In genomic region chr11:12862761-12863469, GRCh38 we compare ENCODE assay signal across 11 cellular contexts.
DNase-seq lines count a peak whose midpoint lies in the region; ATAC-seq and TF ChIP-seq lines count a peak whose summit lies in the region.
"Had no signal": no experiment of that assay in that cellular context is flagged by ENCODE, and none has a peak within 500 bp of the region (broad histone marks: within the 10 kb centered on the region; RNA-seq: fewer than 3 reads in every experiment).

No MANE protein-coding gene starts in this region.

- intact Hi-C loops in uterus (cut with DNase I; ENCODE audit: low total_unique reads), result no loop called here

- H3K9me3 ChIP-seq in ectodermal cell (ENCODE audit: control insufficient read depth, low read length) (no peaks in the 10 kb centered on the region), uterus (no peaks in the 10 kb centered on the region)
- no peaks in the 10 kb centered on the region for H3K9me3 ChIP-seq in effector memory CD4-positive, alpha-beta T cell (ENCODE audit: control insufficient read depth, low read length)
- H3K9me3 ChIP-seq: BLaER1, upper lobe of left lung had no signal

- H3K4me1 ChIP-seq in ectodermal cell (ENCODE audit: control insufficient read depth, insufficient read depth, low read length) (peaks cover 61% of the 10 kb centered on the region), uterus (no peaks in the 10 kb centered on the region)
- no peaks in the 10 kb centered on the region for H3K4me1 ChIP-seq in effector memory CD4-positive, alpha-beta T cell (ENCODE audit: control insufficient read depth, insufficient read depth, low read length, poor library complexity, severe bottlenecking)
- H3K4me1 ChIP-seq: BLaER1 had no signal

- ATAC-seq in GM19455 (IDR thresholded peaks at IDR 0.05; ENCODE audit: unreplicated experiment), result no peak

- no peak for TF ChIP-seq POLR2A in uterus (IDR thresholded peaks at IDR 0.05)

- H3K27ac ChIP-seq in ectodermal cell (ENCODE audit: insufficient read depth, low read depth, low read length, poor library complexity, severe bottlenecking) (peak overlapping the region; percentile 97), uterus (peak overlapping the region; percentile 76 to 80)
- no peak overlapping the region for H3K27ac ChIP-seq in effector memory CD4-positive, alpha-beta T cell (ENCODE audit: insufficient read depth, low read length, poor library complexity, severe bottlenecking)
- H3K27ac ChIP-seq: BLaER1, KMS-11 had no signal

- TF ChIP-seq CTCF in uterus (IDR thresholded peaks at IDR 0.05), result no peak

- H3K27me3 ChIP-seq in ectodermal cell (ENCODE audit: control insufficient read depth, insufficient read depth, low read length, poor library complexity, severe bottlenecking) (no peaks in the 10 kb centered on the region), uterus (no peaks in the 10 kb centered on the region)
- no peaks in the 10 kb centered on the region for H3K27me3 ChIP-seq in effector memory CD4-positive, alpha-beta T cell (replicated peaks; ENCODE audit: control insufficient read depth, insufficient read depth, low read length, poor library complexity, severe bottlenecking)
- H3K27me3 ChIP-seq: BLaER1, upper lobe of left lung had no signal

- DNase-seq in NCI-H748 (lab: John Stamatoyannopoulos, UW; ENCODE audit: unreplicated experiment), result peak; percentile 45
- no peak for DNase-seq in NCI-H748 treated with DMSO at 0.1 percent for 48 hours (lab: John Stamatoyannopoulos, UW)
- peak; percentile 61 for DNase-seq in medulla oblongata (ENCODE audit: extremely low spot score)
- DNase-seq in uterus, result peak; percentile 59 to 64
- DNase-seq in effector memory CD4-positive, alpha-beta T cell, result no peak
- no peak for DNase-seq in activated naive CD4-positive, alpha-beta T cell treated with anti-CD3 and anti-CD28 coated beads, Interleukin-2, amount 50 U/mL, for 16 hours

- H3K36me3 ChIP-seq in ectodermal cell (ENCODE audit: control insufficient read depth, insufficient read depth, low read length) (no peaks in the 10 kb centered on the region), uterus (no peaks in the 10 kb centered on the region)
- no peaks in the 10 kb centered on the region for H3K36me3 ChIP-seq in effector memory CD4-positive, alpha-beta T cell (ENCODE audit: control insufficient read depth, insufficient read depth, low read length)
- H3K36me3 ChIP-seq: BLaER1, upper lobe of left lung had no signal

- peak overlapping the region; percentile 10 for H3K4me3 ChIP-seq in ectodermal cell (ENCODE audit: insufficient read depth, low read depth, low read length)
- H3K4me3 ChIP-seq in uterus, result peak overlapping the region in 1 of 2 donors; percentile 14
- H3K4me3 ChIP-seq in effector memory CD4-positive, alpha-beta T cell (ENCODE audit: insufficient read depth, low read depth, low read length, poor library complexity, severe bottlenecking), result no peak overlapping the region
- H3K4me3 ChIP-seq: BLaER1, upper lobe of left lung had no signal

- WGBS in ectodermal cell, 2 experiments, result 3 to 4% methylated on average over 10 to 11 of the region's 11 CpGs

Comparison
In these comparisons a context has a peak if more than half of its experiments do, and no peak if none do; other contexts are left out.
1. DNase-seq: peak in NCI-H748 (single experiment), medulla oblongata (single experiment) and uterus (2 of 2); none in NCI-H748 treated with DMSO at 0.1 percent for 48 hours (single experiment), effector memory CD4-positive, alpha-beta T cell (0 of 3) and activated naive CD4-positive, alpha-beta T cell treated with anti-CD3 and anti-CD28 coated beads, Interleukin-2, amount 50 U/mL, for 16 hours (single experiment).